ENCODE assay signal across 19 cellular contexts in the genomic region with DNA sequence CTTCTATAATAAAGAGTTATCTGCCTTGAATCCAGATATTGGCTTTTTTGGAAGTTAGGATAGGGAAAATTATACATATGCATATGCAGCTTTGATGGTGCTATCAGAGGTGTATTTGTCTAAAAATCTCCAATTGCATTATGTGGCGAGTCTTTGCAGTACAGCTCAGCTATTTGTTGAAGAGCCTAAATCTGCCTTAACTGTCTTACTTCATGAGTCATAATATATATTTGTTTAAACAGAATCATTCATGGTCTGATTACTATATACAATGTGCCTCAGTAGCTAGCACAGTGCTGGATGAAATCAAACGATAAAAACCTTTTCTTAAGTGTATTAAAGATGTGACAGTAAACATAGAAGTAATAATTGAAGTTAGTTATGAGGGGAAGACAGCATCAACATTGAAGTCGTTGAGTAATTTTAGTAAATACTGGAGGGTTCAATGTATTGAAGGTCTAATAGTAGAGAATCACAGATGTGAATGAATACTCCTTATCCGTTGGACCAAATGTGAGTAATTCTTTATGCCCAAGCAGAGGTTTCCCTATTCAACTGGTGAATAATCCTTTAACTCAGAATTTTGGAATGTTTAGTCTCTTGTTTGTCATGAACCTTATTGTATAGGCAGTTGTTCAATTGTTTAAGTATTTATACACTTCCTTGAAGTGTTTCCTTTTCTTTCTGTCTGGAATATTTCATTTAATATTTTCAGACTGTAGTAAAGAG.
"Had no signal": no experiment of that assay in that cellular context is flagged by ENCODE, and none has a peak within 500 bp of the region (broad histone marks: within the 10 kb centered on the region; RNA-seq: fewer than 3 reads in every experiment).

No MANE protein-coding gene starts in this region.

- H3K4me3 ChIP-seq: breast epithelium, right atrium auricular region, thyroid gland had no signal

- H3K36me3 Mint-ChIP-seq: memory B cell had no signal

- H3K4me1 Mint-ChIP-seq: memory B cell, neural crest cell had no signal

- DNase-seq: activated CD4-positive, alpha-beta T cell treated with anti-CD3 and anti-CD28 coated beads, Interleukin-2, amount 50 U/mL, for 1 hour; activated CD4-positive, CD25-positive, alpha-beta regulatory T cell; activated CD8-positive, alpha-beta memory T cell treated with anti-CD3 and anti-CD28 coated beads, Interleukin-2, amount 50 U/mL, for 4 hours; activated naive CD4-positive, alpha-beta T cell treated with anti-CD3 and anti-CD28 coated beads for 36 hours; activated T-cell treated with anti-CD3 and anti-CD28 coated beads, Interleukin-2, amount 50 U/mL, for 4 hours; anterior cingulate cortex; effector CD8-positive, alpha-beta T cell; stimulated activated CD4-positive, alpha-beta T cell treated with anti-CD3 and anti-CD28 coated beads, Interleukin-12 subunit alpha, Interleukin-12 subunit beta, amount 100 ng/mL, for 4 hours; stimulated activated CD4-positive, alpha-beta T cell treated with anti-CD3 and anti-CD28 coated beads, Interleukin-1b, Interleukin-23, amount 100 ng/mL, for 48 hours; stimulated activated CD8-positive, alpha-beta memory T cell treated with anti-CD3 and anti-CD28 coated beads, Interleukin-4, amount 100 ng/mL, for 48 hours; stimulated activated naive CD4-positive, alpha-beta T cell; T-helper 1 cell; T-helper 9 cell; thyroid gland had no signal

- H3K4me3 Mint-ChIP-seq: activated naive CD4-positive, alpha-beta T cell treated with anti-CD3 and anti-CD28 coated beads for 36 hours; activated T-cell treated with anti-CD3 and anti-CD28 coated beads, Interleukin-2, amount 50 U/mL, for 4 hours; memory B cell; neural crest cell had no signal

- H3K27me3 Mint-ChIP-seq: memory B cell, progenitor cell of endocrine pancreas had no signal

- H3K27ac Mint-ChIP-seq: activated naive CD4-positive, alpha-beta T cell treated with anti-CD3 and anti-CD28 coated beads for 36 hours; memory B cell; progenitor cell of endocrine pancreas had no signal
